Comparison of ENCODE assay signal across 9 cellular contexts in the genomic region with DNA sequence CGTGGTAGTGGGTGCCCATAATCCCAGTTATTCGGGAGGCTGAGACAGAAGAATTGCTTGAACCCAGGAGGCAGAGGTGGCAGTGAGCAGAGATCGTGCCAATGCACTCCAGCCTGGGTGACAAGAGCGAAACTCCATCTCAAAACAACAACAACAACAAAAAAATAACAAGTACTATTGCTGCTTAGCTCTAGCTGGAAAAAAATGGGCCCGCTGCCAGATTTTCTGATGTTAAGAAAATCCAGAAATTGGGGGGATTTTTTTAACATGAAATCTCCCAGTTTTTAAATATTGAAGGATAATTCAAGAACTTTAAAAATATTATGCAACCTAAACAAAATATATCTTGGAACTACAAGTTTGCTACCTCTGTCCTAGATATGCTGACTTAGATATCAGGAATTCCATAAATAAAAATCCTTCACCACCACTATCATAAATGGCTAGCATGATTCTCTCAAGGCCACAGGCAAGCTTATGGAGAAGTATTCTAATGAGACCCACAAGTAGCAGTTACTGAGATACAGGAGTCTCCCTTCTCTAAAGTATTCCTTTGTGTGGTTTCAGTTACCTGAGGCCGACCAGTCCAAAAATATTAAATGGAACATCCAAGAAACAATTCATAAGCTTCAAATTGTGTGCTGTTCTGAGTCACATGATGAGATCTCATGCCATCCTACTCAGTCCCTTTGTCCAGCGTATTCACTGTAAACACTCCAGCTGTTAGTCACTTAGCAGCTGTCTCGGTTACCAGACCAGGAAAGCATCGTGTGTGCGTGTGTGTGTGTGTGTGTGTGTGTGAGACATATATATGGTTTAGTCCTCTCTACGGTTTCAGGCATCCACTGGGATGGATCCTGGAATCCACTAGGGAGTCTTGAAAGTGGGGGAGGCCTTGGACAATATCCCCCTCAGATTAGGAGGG.
DNase-seq lines count a peak whose midpoint lies in the region; ATAC-seq and TF ChIP-seq lines count a peak whose summit lies in the region.
"Had no signal": no experiment of that assay in that cellular context is flagged by ENCODE, and none has a peak within 500 bp of the region (broad histone marks: within the 10 kb centered on the region; RNA-seq: fewer than 3 reads in every experiment).

No MANE protein-coding gene starts in this region.

- H3K36me3 ChIP-seq in mammary epithelial cell (ENCODE audit: insufficient read depth, low read length), result no peaks in the 10 kb centered on the region
- no peaks in the 10 kb centered on the region for H3K36me3 ChIP-seq in mucosa of descending colon (ENCODE audit: low read depth)

- H3K4me1 ChIP-seq in mammary epithelial cell (ENCODE audit: insufficient read depth, low read length), result peaks cover 13% of the 10 kb centered on the region
- peaks cover 3% of the 10 kb centered on the region for H3K4me1 ChIP-seq in mucosa of descending colon (ENCODE audit: low read depth)

- in situ Hi-C loops in mammary epithelial cell (cut with MboI; ENCODE audit: low sequenced_read_pairs in 2 of 2), result no loop called here

- 77% methylated on average over 11 of the region's 11 CpGs for WGBS in mammary epithelial cell (ENCODE audit: low coverage, missing lambda C conversion rate)

- ATAC-seq in mucosa of descending colon (peak; percentile 70), HG03280 (IDR thresholded peaks at IDR 0.05; ENCODE audit: unreplicated experiment) (no peak)
- ATAC-seq: CD8-positive, alpha-beta T cell had no signal

- no peaks in the 10 kb centered on the region for H3K79me2 ChIP-seq in mammary epithelial cell (ENCODE audit: insufficient read depth, low read length)

- no peak for TF ChIP-seq CTCF in mammary epithelial cell (conservative IDR thresholded peaks at IDR 0.05 in 1 of 2, IDR thresholded peaks at IDR 0.05 in 1 of 2; ENCODE audit: extremely low read depth in 1 of 2, insufficient read depth in 1 of 2, low read depth in 1 of 2, low read length in 2 of 2)
- no peak for TF ChIP-seq CTCF in mucosa of descending colon (IDR thresholded peaks at IDR 0.05)

- H3K9me3 ChIP-seq in mammary epithelial cell (replicated peaks; ENCODE audit: insufficient read depth, low read length) (no peaks in the 10 kb centered on the region), mucosa of descending colon (no peaks in the 10 kb centered on the region)

- H3K27me3 ChIP-seq in mammary epithelial cell (ENCODE audit: insufficient read depth, low read length), result no peaks in the 10 kb centered on the region

- H3K27ac ChIP-seq in mammary epithelial cell (ENCODE audit: insufficient read depth, low read depth, low read length), result no peak overlapping the region

- no peaks in the 10 kb centered on the region for H4K20me1 ChIP-seq in mammary epithelial cell (ENCODE audit: insufficient read depth, low read length)

- no peak overlapping the region for H3K9ac ChIP-seq in mammary epithelial cell (ENCODE audit: insufficient read depth, low read length)

- dilution Hi-C loops in mammary epithelial cell (cut with HindIII; ENCODE audit: low sequenced_read_pairs), result loop anchor here (25.0 kb wide), 1 partner anchor 408 kb away; no protein-coding TSS in a partner anchor

- H3K4me3 ChIP-seq in mammary epithelial cell (replicated peaks in 1 of 3; ENCODE audit: insufficient read depth in 1 of 3, low read depth in 2 of 3, low read length in 3 of 3), result no peak overlapping the region
- no peak overlapping the region for H3K4me3 ChIP-seq in mucosa of descending colon

- intact Hi-C loops in mammary epithelial cell (cut with micrococcal nuclease), result no loop called here
- intact Hi-C loops in mucosa of descending colon (cut with DNase I, micrococcal nuclease), result no loop called here

- BruUV-seq in mammary epithelial cell (replicated peaks; lab: Mats Ljungman, UMichigan), result no TSS peak

- H3K4me2 ChIP-seq in mammary epithelial cell (ENCODE audit: insufficient read depth, low read depth, low read length), result no peak overlapping the region

- CTCF ChIA-PET in mammary epithelial cell (lab: Charles Lee; ENCODE audit: low non-redundant PET), result no interaction called here

- DNase-seq in EH (ENCODE audit: low read depth) (peak; percentile 26), NCI-H2107 treated with DMSO at 0.1 percent for 48 hours (lab: John Stamatoyannopoulos, UW; ENCODE audit: unreplicated experiment) (peak; percentile 90), mammary epithelial cell (peak; percentile 53), mucosa of descending colon (peak in 1 of 3 donors; percentile 22), NCI-H2171 treated with DMSO at 0.1 percent for 48 hours (lab: John Stamatoyannopoulos, UW) (no peak), epidermal melanocyte (ENCODE audit: insufficient read length, low spot score) (no peak)
- no peak for DNase-seq in activated CD8-positive, alpha-beta memory T cell treated with anti-CD3 and anti-CD28 coated beads for 24 hours
- DNase-seq: CD8-positive, alpha-beta T cell had no signal

- no peak overlapping the region for H2AFZ ChIP-seq in mammary epithelial cell (ENCODE audit: low read depth, low read length)

Comparison
In these comparisons a context has a peak if more than half of its experiments do, and no peak if none do; other contexts are left out.
1. DNase-seq: peak in EH (single experiment), NCI-H2107 treated with DMSO at 0.1 percent for 48 hours (single experiment) and mammary epithelial cell (single experiment); none in NCI-H2171 treated with DMSO at 0.1 percent for 48 hours (single experiment), epidermal melanocyte (single experiment) and activated CD8-positive, alpha-beta memory T cell treated with anti-CD3 and anti-CD28 coated beads for 24 hours (single experiment).